ENCODE assay signal across 9 cellular contexts in the genomic region with DNA sequence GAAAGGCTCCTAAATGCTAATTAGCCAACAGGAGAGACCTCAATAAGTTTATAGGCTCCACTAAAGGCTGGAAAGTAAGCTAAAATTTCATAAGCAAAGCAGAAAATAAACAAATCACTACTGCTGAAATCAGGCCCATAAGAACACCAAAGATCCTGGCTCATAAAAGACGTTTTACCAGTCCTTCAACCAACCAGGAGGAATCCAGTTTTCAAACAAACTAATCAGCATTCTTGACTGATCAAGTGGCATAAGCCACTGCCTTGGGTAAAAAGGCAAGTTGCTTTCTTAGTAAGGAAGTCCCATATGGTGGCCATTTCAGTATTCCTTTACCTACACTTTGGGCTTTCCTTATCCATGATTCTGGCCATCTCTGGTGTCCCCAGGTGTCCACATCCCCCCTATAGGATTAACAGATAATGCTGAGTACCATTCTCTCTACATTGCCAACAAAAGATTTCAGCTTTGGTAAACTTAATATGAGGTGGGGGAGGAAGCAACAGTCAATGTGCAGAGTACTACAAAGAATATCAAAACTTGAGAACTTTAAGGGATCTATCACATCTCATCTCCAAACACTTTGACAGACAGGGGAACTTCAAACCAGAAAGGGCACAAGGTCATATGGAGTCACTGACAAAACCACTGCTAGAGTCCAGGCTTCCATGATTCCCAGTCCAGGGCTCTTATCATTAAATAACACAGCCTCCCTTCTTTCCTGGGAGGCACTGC. TPM values are rescaled to one million over a fixed set of nuclear protein-coding genes. Genes with fewer than 3 reads are reported as not detected.
DNase-seq lines count a peak whose midpoint lies in the region; ATAC-seq lines count a peak whose summit lies in the region.
"Had no signal": no experiment of that assay in that cellular context is flagged by ENCODE, and none has a peak within 500 bp of the region (broad histone marks: within the 10 kb centered on the region; RNA-seq: fewer than 3 reads in every experiment).

No MANE protein-coding gene starts in this region.

- H3K36me3 ChIP-seq in mucosa of stomach (ENCODE audit: control insufficient read depth, insufficient read depth, low read length) (no peaks in the 10 kb centered on the region), aorta (ENCODE audit: control insufficient read depth in 1 of 2, insufficient read depth in 2 of 2, low read length in 1 of 2) (no peaks in the 10 kb centered on the region)

- no peaks in the 10 kb centered on the region for H3K36me3 Mint-ChIP-seq in stimulated activated naive CD8-positive, alpha-beta T cell treated with anti-CD3 and anti-CD28 coated beads, Interleukin-15, Interleukin-2, amounts not matched to agents 100 ng/mL and 50 ng/mL, for 24 hours (ENCODE audit: low read depth)

- DNase-seq in stimulated activated naive CD8-positive, alpha-beta T cell treated with anti-CD3 and anti-CD28 coated beads, Interleukin-15, Interleukin-2, amounts not matched to agents 100 U/mL and 50 U/mL, for 24 hours, result no peak
- DNase-seq in T47D (ENCODE audit: low read depth in 1 of 2, low spot score in 1 of 2) (peak; percentile 25 to 88), aorta (no peak), GM19240 (ENCODE audit: insufficient read length, low spot score) (no peak), GDM1 (lab: John Stamatoyannopoulos, UW) (no peak)
- DNase-seq: stimulated activated CD4-positive, alpha-beta T cell treated with anti-CD3 and anti-CD28 coated beads, Interleukin-4, amount 100 ng/mL, for 24 hours had no signal

- peaks cover 54% of the 10 kb centered on the region for H3K4me1 Mint-ChIP-seq in stimulated activated naive CD8-positive, alpha-beta T cell treated with anti-CD3 and anti-CD28 coated beads, Interleukin-15, Interleukin-2, amounts not matched to agents 100 ng/mL and 50 ng/mL, for 24 hours (ENCODE audit: low read depth)

- H3K4me1 ChIP-seq in mucosa of stomach (ENCODE audit: control insufficient read depth, insufficient read depth, low read length), result peaks cover 17% of the 10 kb centered on the region
- no peaks in the 10 kb centered on the region for H3K4me1 ChIP-seq in aorta (ENCODE audit: control insufficient read depth in 1 of 2, insufficient read depth in 2 of 2, low read length in 2 of 2)

- H3K27ac ChIP-seq in aorta (ENCODE audit: low read depth in 1 of 2, low read length in 2 of 2), result peak overlapping the region in 1 of 2 donors; percentile 21

- in situ Hi-C loops in T47D (cut with HindIII; ENCODE audit: low pct_unique_long_range_greater_than_20kb, low sequenced_read_pairs), result no loop called here

- no peaks in the 10 kb centered on the region for H3K27me3 ChIP-seq in mucosa of stomach (ENCODE audit: control insufficient read depth, insufficient read depth, low read length)
- no peaks in the 10 kb centered on the region for H3K27me3 ChIP-seq in aorta (ENCODE audit: control insufficient read depth in 1 of 2, insufficient read depth in 2 of 2, low read length in 1 of 2)

- intact Hi-C loops in aorta (cut with DNase I), result loop anchor here in 1 of 2 donors (10.0 kb wide), 1 partner anchor 56 kb away; no protein-coding TSS in a partner anchor

- H3K9me3 Mint-ChIP-seq in stimulated activated naive CD8-positive, alpha-beta T cell treated with anti-CD3 and anti-CD28 coated beads, Interleukin-15, Interleukin-2, amounts not matched to agents 100 ng/mL and 50 ng/mL, for 24 hours, result no peaks in the 10 kb centered on the region

- H3K4me3 ChIP-seq in mucosa of stomach (ENCODE audit: low read length), result peak overlapping the region; percentile 68
- peak overlapping the region; percentile 62 to 75 for H3K4me3 ChIP-seq in aorta (ENCODE audit: low read length in 2 of 2)

- ATAC-seq in stimulated activated naive CD8-positive, alpha-beta T cell treated with anti-CD3 and anti-CD28 coated beads, Interleukin-15, Interleukin-2, amounts not matched to agents 100 U/mL and 50 U/mL, for 24 hours, result no peak
- ATAC-seq in aorta (ENCODE audit: low FRiP score), result no peak
- ATAC-seq in HG03159 (IDR thresholded peaks at IDR 0.05; ENCODE audit: unreplicated experiment), result no peak

- peak overlapping the region; percentile 32 for H3K27ac Mint-ChIP-seq in stimulated activated naive CD8-positive, alpha-beta T cell treated with anti-CD3 and anti-CD28 coated beads, Interleukin-15, Interleukin-2, amounts not matched to agents 100 ng/mL and 50 ng/mL, for 24 hours

- H3K4me3 Mint-ChIP-seq in stimulated activated naive CD8-positive, alpha-beta T cell treated with anti-CD3 and anti-CD28 coated beads, Interleukin-15, Interleukin-2, amounts not matched to agents 100 ng/mL and 50 ng/mL, for 24 hours, result peak overlapping the region; percentile 81

- H3K9me3 ChIP-seq in mucosa of stomach (ENCODE audit: control insufficient read depth, low read length) (no peaks in the 10 kb centered on the region), aorta (ENCODE audit: control insufficient read depth, low read length) (no peaks in the 10 kb centered on the region)

- H3K9ac ChIP-seq in mucosa of stomach (ENCODE audit: low read length), result peak overlapping the region; percentile 86

- no peaks in the 10 kb centered on the region for H3K27me3 Mint-ChIP-seq in stimulated activated naive CD8-positive, alpha-beta T cell treated with anti-CD3 and anti-CD28 coated beads, Interleukin-15, Interleukin-2, amounts not matched to agents 100 ng/mL and 50 ng/mL, for 24 hours

- WGBS in aorta, 2 donors, result 23 to 32% methylated on average over 1 of the region's 1 CpG

RNA-seq across cellular contexts. Expression of gene TOM1L2, which starts 1.3 kb away (rescaled TPM):
- total RNA-seq in aorta, result 10 to 100 TPM; 70.4 to 74.9 TPM
- 10 to 100 TPM; 11.9 to 39.1 TPM for polyA plus RNA-seq in aorta

RNA-seq across cellular contexts. Expression of gene DRC3, which starts 1.8 kb away (rescaled TPM):
- total RNA-seq in aorta, result 1 to 10 TPM; 2.0 to 2.8 TPM
- polyA plus RNA-seq in aorta, result 1 to 10 TPM; 1.4 to 7.9 TPM

Comparison
In these comparisons a context has a peak if more than half of its experiments do, and no peak if none do; other contexts are left out.
1. DNase-seq: peak in T47D (2 of 2); none in stimulated activated naive CD8-positive, alpha-beta T cell treated with anti-CD3 and anti-CD28 coated beads, Interleukin-15, Interleukin-2, amounts not matched to agents 100 U/mL and 50 U/mL, for 24 hours (single experiment), aorta (0 of 2), GM19240 (single experiment) and GDM1 (single experiment).